ENCODE assay signal across 14 cellular contexts in the genomic region with DNA sequence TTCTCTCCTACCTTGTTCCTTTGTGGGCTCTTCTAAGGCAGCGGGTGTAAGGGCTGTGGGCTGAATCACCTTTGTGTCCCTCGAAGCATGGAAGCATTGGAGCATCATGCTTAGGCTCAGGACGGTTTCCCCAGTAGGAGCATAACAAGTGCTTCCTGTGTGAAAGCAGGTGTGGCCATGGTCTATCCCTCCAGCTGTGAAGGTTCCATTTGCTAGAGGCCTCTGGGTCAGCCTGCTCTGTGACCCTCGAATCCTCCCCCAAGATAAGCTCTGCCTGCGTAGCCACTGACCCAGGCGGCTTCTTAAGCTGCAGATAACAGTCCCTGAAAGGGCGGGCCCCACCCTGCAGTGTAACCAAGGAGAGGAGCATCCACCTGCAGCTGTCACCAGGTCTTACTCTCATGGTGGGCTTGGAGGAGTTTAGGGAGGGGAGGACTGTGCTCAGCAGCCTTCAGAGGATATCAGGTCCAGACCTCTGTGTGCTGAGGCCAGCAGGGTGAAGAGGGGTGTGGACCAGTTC. TPM values are rescaled to one million over a fixed set of nuclear protein-coding genes. Genes with fewer than 3 reads are reported as not detected.
DNase-seq lines count a peak whose midpoint lies in the region; ATAC-seq, FAIRE-seq and TF ChIP-seq lines count a peak whose summit lies in the region.
"Had no signal": no experiment of that assay in that cellular context is flagged by ENCODE, and none has a peak within 500 bp of the region (broad histone marks: within the 10 kb centered on the region; RNA-seq: fewer than 3 reads in every experiment).

No MANE protein-coding gene starts in this region.

- H3K36me3 ChIP-seq in ectodermal cell (ENCODE audit: control insufficient read depth, insufficient read depth, low read length) (no peaks in the 10 kb centered on the region), A673 (ENCODE audit: insufficient read depth, low read length, poor library complexity, severe bottlenecking) (no peaks in the 10 kb centered on the region)
- H3K36me3 ChIP-seq: transverse colon had no signal

- H3K4me3 Mint-ChIP-seq in progenitor cell of endocrine pancreas (ENCODE audit: low read depth), result no peak overlapping the region
- H3K4me3 Mint-ChIP-seq: activated CD4-positive, alpha-beta memory T cell treated with anti-CD3 and anti-CD28 coated beads, Interleukin-2, amount 10 ng/mL, durations not matched to agents 7 days and 5 days had no signal

- intact Hi-C loops in A673 (cut with micrococcal nuclease; ENCODE audit: unreplicated experiment), result no loop called here

- no peak for DNase-seq in GM18507 (ENCODE audit: extremely low spot score, insufficient read length, low read depth)
- no peak for DNase-seq in progenitor cell of endocrine pancreas (ENCODE audit: low spot score, unreplicated experiment)
- no peak for DNase-seq in superior temporal gyrus (ENCODE audit: extremely low spot score)
- DNase-seq in occipital lobe (lab: John Stamatoyannopoulos, UW), result no peak
- no peak for DNase-seq in A673 (ENCODE audit: low spot score)
- DNase-seq: activated CD4-positive, alpha-beta memory T cell treated with anti-CD3 and anti-CD28 coated beads, Interleukin-2, amount 10 ng/mL, durations not matched to agents 7 days and 5 days; anterior cingulate cortex; DMS 273 treated with DMSO at 0.1 percent for 48 hours; NCI-H446; stimulated activated CD4-positive, alpha-beta T cell treated with anti-CD3 and anti-CD28 coated beads, Interleukin-1b, Interleukin-23, amount 100 ng/mL, for 48 hours; transverse colon had no signal

- H3K27ac ChIP-seq in ectodermal cell (ENCODE audit: insufficient read depth, low read depth, low read length, poor library complexity, severe bottlenecking) (peak overlapping the region; percentile 84), A673 (ENCODE audit: low read depth, low read length, poor library complexity, severe bottlenecking) (no peak overlapping the region)

- H3K27ac Mint-ChIP-seq in progenitor cell of endocrine pancreas, result peak overlapping the region; percentile 93
- H3K27ac Mint-ChIP-seq: activated CD4-positive, alpha-beta memory T cell treated with anti-CD3 and anti-CD28 coated beads, Interleukin-2, amount 10 ng/mL, durations not matched to agents 7 days and 5 days had no signal

- H3K9me3 Mint-ChIP-seq in progenitor cell of endocrine pancreas (ENCODE audit: low read depth), result no peaks in the 10 kb centered on the region
- H3K9me3 Mint-ChIP-seq: activated CD4-positive, alpha-beta memory T cell treated with anti-CD3 and anti-CD28 coated beads, Interleukin-2, amount 10 ng/mL, durations not matched to agents 7 days and 5 days had no signal

- H3K4me1 Mint-ChIP-seq in progenitor cell of endocrine pancreas (ENCODE audit: low read depth), result peaks cover 57% of the 10 kb centered on the region
- H3K4me1 Mint-ChIP-seq: activated CD4-positive, alpha-beta memory T cell treated with anti-CD3 and anti-CD28 coated beads, Interleukin-2, amount 10 ng/mL, durations not matched to agents 7 days and 5 days had no signal

- peaks cover 4% of the 10 kb centered on the region for H3K36me3 Mint-ChIP-seq in progenitor cell of endocrine pancreas (ENCODE audit: insufficient read depth)

- TF ChIP-seq CTCF in progenitor cell of endocrine pancreas (IDR thresholded peaks at IDR 0.05; ENCODE audit: unreplicated experiment) (no peak), A673 (conservative IDR thresholded peaks at IDR 0.05; ENCODE audit: low read depth, low read length) (no peak)

- peak; percentile 68 for ATAC-seq in HG03354 (IDR thresholded peaks at IDR 0.05; ENCODE audit: poor library complexity, severe bottlenecking, unreplicated experiment)
- no peak for ATAC-seq in HG02981 (IDR thresholded peaks at IDR 0.05; ENCODE audit: unreplicated experiment)

- H3K27me3 ChIP-seq in ectodermal cell (ENCODE audit: control insufficient read depth, insufficient read depth, low read length, poor library complexity, severe bottlenecking) (no peaks in the 10 kb centered on the region), A673 (replicated peaks; ENCODE audit: insufficient read depth, low read depth, low read length, poor library complexity) (no peaks in the 10 kb centered on the region)
- H3K27me3 ChIP-seq: transverse colon had no signal

- FAIRE-seq in GM18507 (lab: Jason Lieb, UNC), result peak; percentile 65

- H3K4me3 ChIP-seq in ectodermal cell (ENCODE audit: insufficient read depth, low read depth, low read length), result peak overlapping the region; percentile 4
- no peak overlapping the region for H3K4me3 ChIP-seq in A673 (ENCODE audit: low read depth, low read length, poor library complexity, severe bottlenecking)
- H3K4me3 ChIP-seq: transverse colon had no signal

- H3K9me3 ChIP-seq in ectodermal cell (ENCODE audit: control insufficient read depth, low read length) (no peaks in the 10 kb centered on the region), A673 (ENCODE audit: low read depth, low read length, poor library complexity, severe bottlenecking) (no peaks in the 10 kb centered on the region)
- H3K9me3 ChIP-seq: transverse colon had no signal

- CTCF ChIA-PET in A673 (lab: Charles Lee), result no interaction called here

- H3K27me3 Mint-ChIP-seq in progenitor cell of endocrine pancreas, result no peaks in the 10 kb centered on the region
- H3K27me3 Mint-ChIP-seq: activated CD4-positive, alpha-beta memory T cell treated with anti-CD3 and anti-CD28 coated beads, Interleukin-2, amount 10 ng/mL, durations not matched to agents 7 days and 5 days had no signal

- WGBS in ectodermal cell, 2 experiments, result 74% methylated on average over 7 of the region's 7 CpGs

- POLR2A ChIA-PET in A673 (lab: Charles Lee; ENCODE audit: low non-redundant PET), result no interaction called here

- BruUV-seq in A673 (replicated peaks; lab: Mats Ljungman, UMichigan), result no TSS peak

- peaks cover 46% of the 10 kb centered on the region for H3K4me1 ChIP-seq in ectodermal cell (ENCODE audit: control insufficient read depth, insufficient read depth, low read length)
- peaks cover 10% of the 10 kb centered on the region for H3K4me1 ChIP-seq in A673 (ENCODE audit: insufficient read depth, low read length, poor library complexity, severe bottlenecking)

RNA-seq across cellular contexts. Expression of a gene that starts 8.4 kb away (rescaled TPM):
- 38.1 TPM for polyA plus RNA-seq in ectodermal cell (2013, experiment 1 of 4)
- polyA plus RNA-seq in ectodermal cell (2013, experiment 2 of 4), result 43.1 TPM
- polyA plus RNA-seq in ectodermal cell (2013, experiment 3 of 4), result 29.0 TPM
- 37.1 TPM for polyA plus RNA-seq in ectodermal cell (2013, experiment 4 of 4)
- total RNA-seq in progenitor cell of endocrine pancreas, result 154 and 169 TPM in 2 replicates
- 23.1 TPM for total RNA-seq in occipital lobe
- total RNA-seq in A673 (2021), result 44.0 and 46.7 TPM in 2 replicates

RNA-seq across cellular contexts. Expression of a gene that starts 50.0 kb away (rescaled TPM):
- polyA plus RNA-seq in ectodermal cell (2013, experiment 1 of 4), result 2,465 TPM
- polyA plus RNA-seq in ectodermal cell (2013, experiment 2 of 4), result 2,455 TPM
- polyA plus RNA-seq in ectodermal cell (2013, experiment 3 of 4), result 2,441 TPM
- 2,668 TPM for polyA plus RNA-seq in ectodermal cell (2013, experiment 4 of 4)
- total RNA-seq in progenitor cell of endocrine pancreas (1,941 and 2,072 TPM in 2 replicates), occipital lobe (2,126 TPM), A673 (2021) (1,789 and 1,909 TPM in 2 replicates)
